ENCODE assay signal across 8 cellular contexts in genomic region chr12:122526683-122527477, GRCh38. TPM values are rescaled to one million over a fixed set of nuclear protein-coding genes. Genes with fewer than 3 reads are reported as not detected.
DNase-seq lines count a peak whose midpoint lies in the region; ATAC-seq, FAIRE-seq and TF ChIP-seq lines count a peak whose summit lies in the region.

TSS of gene KNTC1 (plus strand) at chr12:122527249. CDS start at chr12:122530064, 2,815 bp downstream.
TSS of gene RSRC2 (minus strand) at chr12:122526936. CDS start at chr12:122526853, 83 bp downstream.

- peaks cover 24 to 39% (median 33%) of the 10 kb centered on the region in 3 donors for H3K4me1 ChIP-seq in pancreas
- peaks cover 0 to 43% (median 29%) of the 10 kb centered on the region in 4 donors for H3K4me1 ChIP-seq in tibial artery

- peaks cover 43% of the 10 kb centered on the region for H3K4me1 Mint-ChIP-seq in activated naive CD8-positive, alpha-beta T cell treated with anti-CD3 and anti-CD28 coated beads, Interleukin-2, amount 50 U/mL, for 24 hours

- peaks cover 34% of the 10 kb centered on the region for H4K20me1 ChIP-seq in SU-DHL-6 (ENCODE audit: low read depth, low read length)

- no peaks in the 10 kb centered on the region for H3K9me2 ChIP-seq in SU-DHL-6 (replicated peaks; ENCODE audit: insufficient read depth, low read length)

- H3K27me3 ChIP-seq in SU-DHL-6 (ENCODE audit: low read length): no peaks in the 10 kb centered on the region
- H3K27me3 ChIP-seq in pancreas: no peaks in the 10 kb centered on the region
- no peaks in the 10 kb centered on the region for H3K27me3 ChIP-seq in tibial artery

- peaks cover 90% of the 10 kb centered on the region for H3K79me2 ChIP-seq in SU-DHL-6 (ENCODE audit: insufficient read depth, low read length)

- no peaks in the 10 kb centered on the region for H3K27me3 Mint-ChIP-seq in activated naive CD8-positive, alpha-beta T cell treated with anti-CD3 and anti-CD28 coated beads, Interleukin-2, amount 50 U/mL, for 24 hours

- H3K36me3 ChIP-seq in SU-DHL-6 (ENCODE audit: low read length) (peaks cover 51% of the 10 kb centered on the region), pancreas (peaks cover 0 to 4% (median under 1%) of the 10 kb centered on the region in 3 donors), tibial artery (peaks cover 4 to 6% (median 4%) of the 10 kb centered on the region in 3 donors)

- TF ChIP-seq CTCF in GM12865 (IDR thresholded peaks at IDR 0.05; ENCODE audit: insufficient read depth, low read depth, low read length, missing control alignments): no peak
- TF ChIP-seq CTCF in SU-DHL-6 (IDR thresholded peaks at IDR 0.05; ENCODE audit: insufficient read depth, low read length, poor library complexity, severe bottlenecking): no peak
- TF ChIP-seq CTCF in pancreas (IDR thresholded peaks at IDR 0.05): no peak
- no peak for TF ChIP-seq CTCF in tibial artery (IDR thresholded peaks at IDR 0.05)

- peaks cover 58% of the 10 kb centered on the region for H3K36me3 Mint-ChIP-seq in activated naive CD8-positive, alpha-beta T cell treated with anti-CD3 and anti-CD28 coated beads, Interleukin-2, amount 50 U/mL, for 24 hours (ENCODE audit: low read depth)

- no peak within 1 kb of the TSS for H3K27ac Mint-ChIP-seq in activated naive CD8-positive, alpha-beta T cell treated with anti-CD3 and anti-CD28 coated beads, Interleukin-2, amount 50 U/mL, for 24 hours

- H3K4me3 Mint-ChIP-seq in activated naive CD8-positive, alpha-beta T cell treated with anti-CD3 and anti-CD28 coated beads, Interleukin-2, amount 50 U/mL, for 24 hours: no peak within 1 kb of the TSS

- H3K9me3 Mint-ChIP-seq in activated naive CD8-positive, alpha-beta T cell treated with anti-CD3 and anti-CD28 coated beads, Interleukin-2, amount 50 U/mL, for 24 hours: no peaks in the 10 kb centered on the region

- peak within 1 kb of the TSS; percentile 91 for H3K27ac ChIP-seq in SU-DHL-6 (ENCODE audit: low read depth, low read length)
- peak within 1 kb of the TSS; percentile 95 to 99 (median 98) for H3K27ac ChIP-seq in pancreas
- peak within 1 kb of the TSS; percentile 91 to 98 for H3K27ac ChIP-seq in tibial artery

- FAIRE-seq in pancreas (lab: Jason Lieb, UNC): peak; percentile 97

- peaks cover 6% of the 10 kb centered on the region; the same call in 1 of the 2 replicates for H3F3A ChIP-seq in SU-DHL-6 (ENCODE audit: insufficient read depth)

- H3K9ac ChIP-seq in SU-DHL-6 (ENCODE audit: low read length): peak within 1 kb of the TSS; percentile 96

- WGBS in pancreas, 2 donors: 0% methylated on average over 51 of the region's 51 CpGs

- intact Hi-C loops in Right ventricle myocardium superior (cut with DNase I): no loop called here
- intact Hi-C loops in pancreas (cut with DNase I): no loop called here
- intact Hi-C loops in tibial artery (cut with DNase I; ENCODE audit: low total_unique reads): loop anchor here (2.0 to 5.0 kb wide), 2 partner anchors 26 to 225 kb away; partner anchors contain the start of genes DENR and ZCCHC8

- no peak within 1 kb of the TSS for H2AFZ ChIP-seq in SU-DHL-6 (ENCODE audit: low read depth, low read length, severe bottlenecking)

- peak; percentile 100 for DNase-seq in GM12865 (ENCODE audit: low read depth)
- DNase-seq in NCI-H1417 (lab: John Stamatoyannopoulos, UW): peak; percentile 100
- peak; percentile 95 for DNase-seq in activated naive CD8-positive, alpha-beta T cell treated with anti-CD3 and anti-CD28 coated beads, Interleukin-2, amount 50 U/mL, for 24 hours
- DNase-seq in Right ventricle myocardium superior: peak; percentile 97
- peak; percentile 94 to 99 (median 98) for DNase-seq in pancreas
- peak; percentile 99 for DNase-seq in tibial artery

- peak within 1 kb of the TSS; percentile 96 for H3K4me3 ChIP-seq in GM12865 (ENCODE audit: low read depth, low read length)
- H3K4me3 ChIP-seq in SU-DHL-6 (ENCODE audit: insufficient read depth, low read length, poor library complexity, severe bottlenecking): peak within 1 kb of the TSS; percentile 84
- peak within 1 kb of the TSS; percentile 31 to 61 (median 45) for H3K4me3 ChIP-seq in pancreas
- H3K4me3 ChIP-seq in tibial artery: peak within 1 kb of the TSS; percentile 58 to 75

- ATAC-seq in HG02759 (IDR thresholded peaks at IDR 0.05; ENCODE audit: unreplicated experiment): peak; percentile 90
- ATAC-seq in activated naive CD8-positive, alpha-beta T cell treated with anti-CD3 and anti-CD28 coated beads, Interleukin-2, amount 50 U/mL, for 24 hours: peak; percentile 93
- ATAC-seq in Right ventricle myocardium superior (ENCODE audit: poor library complexity): peak; percentile 98
- ATAC-seq in pancreas: peak; percentile 91 to 95 (median 94)

- H3K4me2 ChIP-seq in SU-DHL-6 (ENCODE audit: low read depth, low read length, poor library complexity, severe bottlenecking): peak within 1 kb of the TSS; percentile 93

- H3K9me3 ChIP-seq in SU-DHL-6 (ENCODE audit: insufficient read depth, low read length): no peaks in the 10 kb centered on the region
- H3K9me3 ChIP-seq in pancreas: no peaks in the 10 kb centered on the region
- no peaks in the 10 kb centered on the region for H3K9me3 ChIP-seq in tibial artery

RNA-seq across cellular contexts. Expression of gene KNTC1, which starts in this region (rescaled TPM):
- total RNA-seq in Right ventricle myocardium superior: 2.3 TPM
- total RNA-seq in pancreas: 1 to 10 TPM; 2.7 to 5.9 (median 4.2) TPM
- 10 to 100 TPM in 1 of 2 donors, 1 to 10 TPM in 1; 6.6 to 10.2 TPM for polyA plus RNA-seq in pancreas

RNA-seq across cellular contexts. Expression of gene RSRC2, which starts in this region (rescaled TPM):
- total RNA-seq in Right ventricle myocardium superior (35.1 TPM), pancreas (10 to 100 TPM; 17.1 to 37.3 (median 26.5) TPM)
- 10 to 100 TPM; 38.2 to 70.6 TPM for polyA plus RNA-seq in pancreas

Comparison
In these comparisons a context has a peak if more than half of its experiments do, and no peak if none do; other contexts are left out.
1. Peak in every context shown above with its lines: DNase-seq, ATAC-seq, H3K4me3 ChIP-seq and H3K27ac ChIP-seq.
2. H3K4me3 ChIP-seq: peak in every context shown above with its lines; median percentile 96 in GM12865; 84 in SU-DHL-6; 66 in tibial artery; 45 in pancreas.